Comparison of ENCODE assay signal across 8 cellular contexts in genomic region chr17:63549946-63550815, GRCh38. TPM values are rescaled to one million over a fixed set of nuclear protein-coding genes. Genes with fewer than 3 reads are reported as not detected.
DNase-seq lines count a peak whose midpoint lies in the region; ATAC-seq and TF ChIP-seq lines count a peak whose summit lies in the region.

Gene DCAF7, plus strand, starts transcription at chr17:63550477. Its CDS starts 201 bp downstream, at chr17:63550678.

- peak within 1 kb of the TSS; percentile 81 for H2AK5ac ChIP-seq in trophoblast cell (ENCODE audit: low read length)

- H3K9ac ChIP-seq in adipocyte (ENCODE audit: low read length) (peak within 1 kb of the TSS; percentile 98), trophoblast cell (ENCODE audit: low read length) (peak within 1 kb of the TSS; percentile 89)

- H3K4me3 ChIP-seq in GM12875 (ENCODE audit: low read depth, low read length) (peak within 1 kb of the TSS; percentile 82), adipocyte (ENCODE audit: low read length) (peak within 1 kb of the TSS; percentile 98), cardiac muscle cell (peak within 1 kb of the TSS; percentile 68), trophoblast cell (ENCODE audit: low read depth, low read length) (peak within 1 kb of the TSS; percentile 97), transverse colon (peak within 1 kb of the TSS; percentile 75 to 99 (median 85))

- peak within 1 kb of the TSS; percentile 94 for H3K18ac ChIP-seq in trophoblast cell (ENCODE audit: low read length)

- ATAC-seq in HG02798 (IDR thresholded peaks at IDR 0.05; ENCODE audit: poor library complexity, unreplicated experiment) = peak; percentile 94

- H4K8ac ChIP-seq in trophoblast cell (ENCODE audit: low read depth, low read length) = peak within 1 kb of the TSS; percentile 98

- TF ChIP-seq CTCF in GM12875 (IDR thresholded peaks at IDR 0.05; ENCODE audit: borderline replicate concordance, insufficient read depth, low read depth, low read length) (no peak), cardiac muscle cell (IDR thresholded peaks at IDR 0.05; ENCODE audit: low read depth, low read length) (no peak), transverse colon (IDR thresholded peaks at IDR 0.05) (no peak)

- H3K36me3 ChIP-seq in adipocyte (ENCODE audit: control insufficient read depth, insufficient read depth, low read length, severe bottlenecking) (no peaks in the 10 kb centered on the region), cardiac muscle cell (no peaks in the 10 kb centered on the region), trophoblast cell (ENCODE audit: control insufficient read depth in 1 of 2, insufficient read depth in 2 of 2, low read length in 2 of 2) (peaks cover 0 to 2% of the 10 kb centered on the region in 2 experiments), transverse colon (no peaks in the 10 kb centered on the region)

- peak; percentile 81 for TF ChIP-seq POLR2A in transverse colon (IDR thresholded peaks at IDR 0.05)

- intact Hi-C loops in transverse colon (cut with DNase I; ENCODE audit: low total_unique reads) = no loop called here

- no peak within 1 kb of the TSS for H3K23ac ChIP-seq in trophoblast cell (ENCODE audit: low read length)

- H4K12ac ChIP-seq in trophoblast cell (ENCODE audit: low read depth, low read length) = peak within 1 kb of the TSS; percentile 83

- H4K91ac ChIP-seq in trophoblast cell (ENCODE audit: low read depth, low read length) = peak within 1 kb of the TSS; percentile 88

- H3K9me3 ChIP-seq in adipocyte (ENCODE audit: control insufficient read depth, low read length) (no peaks in the 10 kb centered on the region), cardiac muscle cell (ENCODE audit: low read depth) (no peaks in the 10 kb centered on the region), trophoblast cell (ENCODE audit: insufficient read depth, low read depth, low read length) (no peaks in the 10 kb centered on the region), transverse colon (no peaks in the 10 kb centered on the region)

- H3K4me2 ChIP-seq in trophoblast cell (ENCODE audit: low read length) = peak within 1 kb of the TSS; percentile 98

- H2BK120ac ChIP-seq in trophoblast cell (ENCODE audit: insufficient read depth, low read length, poor library complexity) = peak within 1 kb of the TSS; percentile 67

- peaks cover 10% of the 10 kb centered on the region for H3K79me2 ChIP-seq in trophoblast cell (ENCODE audit: control insufficient read depth, insufficient read depth, low read length, poor library complexity)

- H3K14ac ChIP-seq in trophoblast cell (ENCODE audit: low read length) = peak within 1 kb of the TSS; percentile 92

- peak within 1 kb of the TSS; percentile 93 for H3K27ac ChIP-seq in cardiac muscle cell
- peak within 1 kb of the TSS; percentile 66 for H3K27ac ChIP-seq in trophoblast cell (ENCODE audit: low read depth, low read length)
- H3K27ac ChIP-seq in transverse colon = peak within 1 kb of the TSS; percentile 95 to 97 (median 96)

- H2BK12ac ChIP-seq in trophoblast cell (ENCODE audit: low read length) = no peak within 1 kb of the TSS

- no peak for TF ChIP-seq EP300 in transverse colon (IDR thresholded peaks at IDR 0.05; ENCODE audit: low read depth)

- no peaks in the 10 kb centered on the region for H3K27me3 ChIP-seq in adipocyte (replicated peaks; ENCODE audit: control insufficient read depth, insufficient read depth, low read length)
- H3K27me3 ChIP-seq in cardiac muscle cell = no peaks in the 10 kb centered on the region
- H3K27me3 ChIP-seq in trophoblast cell (ENCODE audit: insufficient read depth, low read length) = no peaks in the 10 kb centered on the region
- no peaks in the 10 kb centered on the region for H3K27me3 ChIP-seq in transverse colon

- DNase-seq in NCI-H1436 (lab: John Stamatoyannopoulos, UW) (peak; percentile 100), T follicular helper cell (ENCODE audit: low read depth) (peak; percentile 99), adipocyte (ENCODE audit: low read depth) (peak; percentile 100), cardiac muscle cell (ENCODE audit: low read depth in 1 of 2, low spot score in 1 of 2) (peak; percentile 100), trophoblast cell (peak; percentile 100), transverse colon (peak; percentile 99)

- in situ Hi-C loops in transverse colon (cut with MboI; ENCODE audit: low pct_ligation_motif_present in 1 of 4, low pct_unique_long_range_greater_than_20kb in 1 of 4, low sequenced_read_pairs in 3 of 4) = loop anchor here in 1 of 4 donors (10.0 kb wide), 1 partner anchor 65 kb away; no protein-coding TSS in a partner anchor

- H2BK5ac ChIP-seq in trophoblast cell (ENCODE audit: low read depth, low read length, poor library complexity) = peak within 1 kb of the TSS; percentile 71

- peak within 1 kb of the TSS; percentile 85 for H3K4ac ChIP-seq in trophoblast cell (ENCODE audit: low read depth, low read length)

- no CpG with 5 or more reads among the region's 72 CpGs for WGBS in trophoblast cell (ENCODE audit: extremely low coverage, insufficient coverage, insufficient read length)
- WGBS in transverse colon (ENCODE audit: low coverage in 1 of 2), 2 donors = 0% methylated on average over 72 of the region's 72 CpGs; no CpG with 5 or more reads in 1 of the 2 donors

- peaks cover 33% of the 10 kb centered on the region for H3K4me1 ChIP-seq in adipocyte (ENCODE audit: control insufficient read depth, insufficient read depth, low read length)
- H3K4me1 ChIP-seq in cardiac muscle cell (ENCODE audit: low read depth) = peaks cover 21% of the 10 kb centered on the region
- peaks cover 4 to 5% of the 10 kb centered on the region in 2 experiments for H3K4me1 ChIP-seq in trophoblast cell (ENCODE audit: control insufficient read depth in 1 of 2, insufficient read depth in 2 of 2, low read length in 2 of 2)
- H3K4me1 ChIP-seq in transverse colon = peaks cover 15 to 42% (median 22%) of the 10 kb centered on the region in 4 donors

- H3K79me1 ChIP-seq in trophoblast cell (ENCODE audit: low read length) = peaks cover 8% of the 10 kb centered on the region

- H2AFZ ChIP-seq in trophoblast cell (ENCODE audit: insufficient read depth, low read length, poor library complexity) = peak within 1 kb of the TSS; percentile 96

RNA-seq across cellular contexts. Expression of gene DCAF7, which starts in this region (rescaled TPM):
- 48.2 and 56.7 TPM in 2 replicates for total RNA-seq in cardiac muscle cell
- polyA plus RNA-seq in cardiac muscle cell = 55.1 and 95.0 TPM in 2 replicates
- 47.5 and 51.5 TPM in 2 replicates for polyA plus RNA-seq in trophoblast cell (2013)
- 10 to 100 TPM; 29.2 to 42.9 (median 41.9) TPM for total RNA-seq in transverse colon

Comparison
In these comparisons a context has a peak if more than half of its experiments do, and no peak if none do; other contexts are left out.
1. Peak in every context shown above with its lines: DNase-seq, ATAC-seq, H3K4me3 ChIP-seq and H3K27ac ChIP-seq.